In the genomic region with DNA sequence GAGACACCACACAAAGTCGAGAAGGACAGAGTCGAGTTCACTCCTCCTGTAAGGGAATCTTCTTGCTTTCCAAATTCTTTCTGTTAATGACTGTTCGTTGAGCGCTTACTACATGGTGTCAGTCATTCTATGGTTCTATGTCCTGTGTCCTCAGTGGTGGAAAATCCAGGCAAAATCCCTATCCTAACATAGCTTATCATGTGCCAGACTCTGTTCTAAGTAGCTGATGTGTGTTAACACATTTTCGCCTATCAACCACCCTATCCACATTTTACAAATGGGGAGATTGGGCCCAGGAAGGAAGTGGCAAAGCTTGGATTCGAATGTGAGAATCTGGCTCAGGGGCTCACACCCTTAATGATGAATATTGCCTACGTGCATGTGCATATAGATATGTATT, we compare ENCODE assay signal across 17 cellular contexts.
"Had no signal": no experiment of that assay in that cellular context is flagged by ENCODE, and none has a peak within 500 bp of the region (broad histone marks: within the 10 kb centered on the region; RNA-seq: fewer than 3 reads in every experiment).

No MANE protein-coding gene starts in this region.

- H3K4me3 Mint-ChIP-seq: dendritic cell treated with granulocyte-macrophage colony-stimulating factor and Interleukin-4, amounts not matched to agents 40 ng/mL and 50 ng/mL, for 4 days; endodermal cell; nephron; stimulated activated naive CD8-positive, alpha-beta T cell treated with anti-CD3 and anti-CD28 coated beads, Interleukin-15, Interleukin-2, amounts not matched to agents 100 ng/mL and 50 ng/mL, for 24 hours had no signal

- H3K27ac Mint-ChIP-seq: dendritic cell treated with granulocyte-macrophage colony-stimulating factor and Interleukin-4, amounts not matched to agents 40 ng/mL and 50 ng/mL, for 4 days; endodermal cell; nephron; stimulated activated naive CD8-positive, alpha-beta T cell treated with anti-CD3 and anti-CD28 coated beads, Interleukin-15, Interleukin-2, amounts not matched to agents 100 ng/mL and 50 ng/mL, for 24 hours had no signal

- H3K36me3 ChIP-seq: right lobe of liver, transverse colon had no signal

- H3K9me3 Mint-ChIP-seq: dendritic cell treated with granulocyte-macrophage colony-stimulating factor and Interleukin-4, amounts not matched to agents 40 ng/mL and 50 ng/mL, for 4 days; endodermal cell; nephron; stimulated activated effector memory CD8-positive, alpha-beta T cell treated with anti-CD3 and anti-CD28 coated beads, Interleukin-12 subunit alpha, Interleukin-12 subunit beta, amount 100 ng/mL, for 72 hours; stimulated activated naive CD8-positive, alpha-beta T cell treated with anti-CD3 and anti-CD28 coated beads, Interleukin-15, Interleukin-2, amounts not matched to agents 100 ng/mL and 50 ng/mL, for 24 hours had no signal

- H3K27ac ChIP-seq: foreskin keratinocyte, psoas muscle, right lobe of liver, testis, transverse colon had no signal

- ATAC-seq: foreskin keratinocyte; left colon; psoas muscle; right lobe of liver; stimulated activated effector memory CD8-positive, alpha-beta T cell treated with anti-CD3 and anti-CD28 coated beads, Interleukin-12 subunit alpha, Interleukin-12 subunit beta, amount 100 ng/mL, for 72 hours had no signal

- H3K4me1 ChIP-seq: foreskin keratinocyte, psoas muscle had no signal

- H3K4me1 Mint-ChIP-seq: nephron had no signal

- H3K9me3 ChIP-seq: psoas muscle, right lobe of liver, testis, transverse colon had no signal

- H3K27me3 Mint-ChIP-seq: stimulated activated naive CD8-positive, alpha-beta T cell treated with anti-CD3 and anti-CD28 coated beads, Interleukin-15, Interleukin-2, amounts not matched to agents 100 ng/mL and 50 ng/mL, for 24 hours had no signal

- H3K4me3 ChIP-seq: psoas muscle, right lobe of liver, testis, transverse colon had no signal

- DNase-seq: cerebellar nuclear complex; endodermal cell; erythroblast; foreskin keratinocyte; left colon; occipital lobe; psoas muscle; retina; right lobe of liver; stimulated activated CD4-positive, alpha-beta T cell treated with anti-CD3 and anti-CD28 coated beads, Interleukin-4, amount 100 ng/mL, for 1 hour; stimulated activated CD8-positive, alpha-beta memory T cell treated with anti-CD3 and anti-CD28 coated beads, Interleukin-4, amount 100 ng/mL, for 48 hours; testis; transverse colon had no signal

- H3K27me3 ChIP-seq: foreskin keratinocyte, testis had no signal
